In the genomic region with DNA sequence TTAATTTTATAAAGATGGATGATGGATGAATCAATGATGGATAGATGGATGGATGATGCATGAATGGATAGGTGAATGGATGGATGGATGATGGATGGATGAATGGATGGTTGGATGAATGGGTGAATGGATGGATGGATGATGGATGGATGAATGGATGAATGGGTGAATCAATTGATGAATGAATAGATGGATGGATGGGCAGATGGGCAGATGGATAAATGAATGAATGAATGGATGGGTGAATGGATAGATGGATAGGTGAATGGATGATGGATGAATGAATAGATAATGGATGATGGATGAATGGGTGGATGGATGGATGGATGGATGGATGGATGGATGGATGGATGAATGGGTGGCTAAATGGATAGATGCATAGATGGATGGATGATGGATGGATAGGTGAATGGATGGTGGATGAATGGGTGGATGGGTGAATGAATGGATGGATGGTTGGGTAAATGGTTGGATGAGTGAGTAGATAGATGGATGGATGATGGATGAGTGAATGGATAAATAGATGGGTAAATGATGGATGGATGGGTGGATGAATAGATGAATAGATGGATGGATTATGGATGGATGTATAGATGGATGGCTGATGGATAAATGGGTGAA, we compare ENCODE assay signal across 1 cellular context.
TF ChIP-seq lines count a peak whose summit lies in the region.

No MANE protein-coding gene starts in this region.

TF ChIP-seq in H1, 55 proteins besides CTCF, POLR2A, EP300 and RAD21:
- TF ChIP-seq RBBP5 (IDR thresholded peaks at IDR 0.05; ENCODE audit: borderline replicate concordance, low read depth, low read length), result no peak
